Comparison of ENCODE assay signal across 8 cellular contexts in the genomic region with DNA sequence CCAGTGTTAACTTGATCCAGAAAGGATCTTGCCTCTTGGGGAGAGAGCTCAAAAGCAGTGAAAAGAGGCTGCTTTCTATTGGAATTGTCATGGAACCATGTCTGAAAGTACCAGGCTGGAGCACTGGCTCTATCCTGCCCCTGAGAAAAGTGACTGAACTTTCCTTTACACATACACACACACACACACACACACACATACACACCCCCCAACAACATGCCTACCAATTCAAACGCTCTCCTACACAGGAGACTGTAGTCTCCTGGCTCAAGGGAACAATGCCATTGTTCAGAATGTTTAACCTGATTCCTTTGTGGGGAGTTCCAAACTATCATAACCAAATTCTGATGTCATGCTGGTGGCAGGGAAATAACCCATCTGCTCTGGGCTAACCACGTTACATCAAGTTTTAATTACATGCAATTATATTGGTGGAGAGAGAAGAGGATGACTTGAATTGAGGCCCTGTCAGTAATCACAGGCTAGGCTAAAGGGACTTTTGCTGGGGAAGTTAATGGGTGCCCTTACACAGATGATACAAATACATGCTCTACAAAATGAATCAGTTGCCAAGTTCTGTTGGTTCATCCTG. TPM values are rescaled to one million over a fixed set of nuclear protein-coding genes. Genes with fewer than 3 reads are reported as not detected.
DNase-seq lines count a peak whose midpoint lies in the region; ATAC-seq and TF ChIP-seq lines count a peak whose summit lies in the region.

No MANE protein-coding gene starts in this region.

- POLR2A ChIA-PET in activated B cell treated with CpG ODN at 0.5 μM for 24 hours (lab: Charles Lee): interaction anchor here (0.8 to 4.9 kb wide), 18 partner anchors 8 to 918 kb away, joined by 3 to 80 read pairs (median 5); partner anchors contain the start of genes AIDA, BROX and DUSP10

- H3K27me3 Mint-ChIP-seq in activated B cell treated with CpG ODN at 0.5 μM for 24 hours: no peaks in the 10 kb centered on the region
- H3K27me3 Mint-ChIP-seq in stimulated activated naive CD8-positive, alpha-beta T cell treated with anti-CD3 and anti-CD28 coated beads, Interleukin-15, amount 100 ng/mL, for 72 hours: no peaks in the 10 kb centered on the region
- no peaks in the 10 kb centered on the region for H3K27me3 Mint-ChIP-seq in osteocyte (ENCODE audit: unreplicated experiment)

- H3K4me3 Mint-ChIP-seq in activated B cell treated with CpG ODN at 0.5 μM for 24 hours (peak overlapping the region; percentile 83), osteocyte (ENCODE audit: unreplicated experiment) (no peak overlapping the region)
- H3K4me3 Mint-ChIP-seq in stimulated activated naive CD8-positive, alpha-beta T cell treated with anti-CD3 and anti-CD28 coated beads, Interleukin-15, amount 100 ng/mL, for 72 hours: peak overlapping the region; percentile 68 to 78

- H3K27ac Mint-ChIP-seq in activated B cell treated with CpG ODN at 0.5 μM for 24 hours (peak overlapping the region; percentile 97), osteocyte (ENCODE audit: unreplicated experiment) (no peak overlapping the region)
- H3K27ac Mint-ChIP-seq in stimulated activated naive CD8-positive, alpha-beta T cell treated with anti-CD3 and anti-CD28 coated beads, Interleukin-15, amount 100 ng/mL, for 72 hours: peak overlapping the region; percentile 90 to 97

- H3K36me3 Mint-ChIP-seq in activated B cell treated with CpG ODN at 0.5 μM for 24 hours (ENCODE audit: low read depth) (no peaks in the 10 kb centered on the region), osteocyte (ENCODE audit: unreplicated experiment) (peaks cover under 1% of the 10 kb centered on the region)

- ATAC-seq in HG02885 (IDR thresholded peaks at IDR 0.05; ENCODE audit: poor library complexity, unreplicated experiment) (peak; percentile 58), activated B cell treated with CpG ODN at 0.5 μM for 24 hours (ENCODE audit: low read depth) (peak; percentile 80)
- ATAC-seq in stimulated activated naive CD8-positive, alpha-beta T cell treated with anti-CD3 and anti-CD28 coated beads, Interleukin-15, amount 100 ng/mL, for 72 hours: peak; percentile 97

- H3K9me3 Mint-ChIP-seq in activated B cell treated with CpG ODN at 0.5 μM for 24 hours: no peaks in the 10 kb centered on the region
- H3K9me3 Mint-ChIP-seq in stimulated activated naive CD8-positive, alpha-beta T cell treated with anti-CD3 and anti-CD28 coated beads, Interleukin-15, amount 100 ng/mL, for 72 hours: peaks cover under 1 to 17% of the 10 kb centered on the region in 2 donors
- peaks cover 9% of the 10 kb centered on the region for H3K9me3 Mint-ChIP-seq in osteocyte (ENCODE audit: unreplicated experiment)

- peak; percentile 36 for DNase-seq in stimulated activated CD4-positive, alpha-beta T cell treated with anti-CD3 and anti-CD28 coated beads, Interleukin-1b, Interleukin-23, amount 100 ng/mL, for 48 hours
- no peak for DNase-seq in stimulated activated CD4-positive, alpha-beta T cell treated with anti-CD3 and anti-CD28 coated beads, Interleukin-4, amount 100 ng/mL, for 4 hours
- DNase-seq in activated B cell treated with CpG ODN at 0.5 μM for 24 hours (no peak), osteocyte (ENCODE audit: extremely low spot score, unreplicated experiment) (no peak), GM03348 (ENCODE audit: low spot score) (no peak)
- DNase-seq in stimulated activated naive CD8-positive, alpha-beta T cell treated with anti-CD3 and anti-CD28 coated beads, Interleukin-15, amount 100 ng/mL, for 72 hours: peak; percentile 55 to 72
- no peak for DNase-seq in effector CD4-positive, alpha-beta T cell

- H3K4me1 Mint-ChIP-seq in activated B cell treated with CpG ODN at 0.5 μM for 24 hours (peaks cover 55% of the 10 kb centered on the region), osteocyte (ENCODE audit: unreplicated experiment) (no peaks in the 10 kb centered on the region)
- peaks cover 63% of the 10 kb centered on the region for H3K4me1 Mint-ChIP-seq in stimulated activated naive CD8-positive, alpha-beta T cell treated with anti-CD3 and anti-CD28 coated beads, Interleukin-15, amount 100 ng/mL, for 72 hours

- CTCF ChIA-PET in activated B cell treated with CpG ODN at 0.5 μM for 24 hours (lab: Charles Lee): interaction anchor here (1.2 to 1.6 kb wide), 6 partner anchors 14 to 215 kb away, joined by 3 to 5 read pairs (median 4); partner anchors contain the start of gene DUSP10

- TF ChIP-seq CTCF in activated B cell treated with CpG ODN at 0.5 μM for 24 hours (IDR thresholded peaks at IDR 0.05): no peak
- no peak for TF ChIP-seq CTCF in osteocyte (IDR thresholded peaks at IDR 0.05)

- intact Hi-C loops in activated B cell treated with CpG ODN at 0.5 μM for 24 hours (cut with micrococcal nuclease): loop anchor here (1.0 to 5.0 kb wide), 8 partner anchors 15 to 917 kb away; partner anchors contain the start of gene HLX

RNA-seq across cellular contexts. Expression of gene DUSP10, which starts 52.3 kb away (rescaled TPM):
- total RNA-seq in activated B cell treated with CpG ODN at 0.5 μM for 24 hours (36.6 and 39.5 TPM in 2 replicates), osteocyte (3.0 and 3.2 TPM in 2 replicates)

Comparison
In these comparisons a context has a peak if more than half of its experiments do, and no peak if none do; other contexts are left out.
1. DNase-seq: peak in stimulated activated CD4-positive, alpha-beta T cell treated with anti-CD3 and anti-CD28 coated beads, Interleukin-1b, Interleukin-23, amount 100 ng/mL, for 48 hours (single experiment) and stimulated activated naive CD8-positive, alpha-beta T cell treated with anti-CD3 and anti-CD28 coated beads, Interleukin-15, amount 100 ng/mL, for 72 hours (2 of 2); none in stimulated activated CD4-positive, alpha-beta T cell treated with anti-CD3 and anti-CD28 coated beads, Interleukin-4, amount 100 ng/mL, for 4 hours (0 of 2), activated B cell treated with CpG ODN at 0.5 μM for 24 hours (single experiment), osteocyte (single experiment), effector CD4-positive, alpha-beta T cell (single experiment) and GM03348 (single experiment).
2. Peak in every context shown above with its lines, with median percentiles within 50 percentile points of each other: ATAC-seq.